22 cellular contexts compared by ENCODE assay signal in genomic region chr6:117518870-117519269, GRCh38. TPM values are rescaled to one million over a fixed set of nuclear protein-coding genes. Genes with fewer than 3 reads are reported as not detected.
DNase-seq lines count a peak whose midpoint lies in the region; ATAC-seq and TF ChIP-seq lines count a peak whose summit lies in the region.
"Had no signal": no experiment of that assay in that cellular context is flagged by ENCODE, and none has a peak within 500 bp of the region (broad histone marks: within the 10 kb centered on the region; RNA-seq: fewer than 3 reads in every experiment).

No MANE protein-coding gene starts in this region.

- peaks cover 60% of the 10 kb centered on the region for H3K36me3 Mint-ChIP-seq in Caco-2 (ENCODE audit: insufficient read depth, unreplicated experiment)
- H3K36me3 Mint-ChIP-seq: CD8-positive, alpha-beta T cell had no signal

- TF ChIP-seq CTCF in Caco-2 (IDR thresholded peaks at IDR 0.05; ENCODE audit: insufficient read depth in 1 of 2, low read depth in 1 of 2, low read length in 1 of 2, severe bottlenecking in 1 of 2, unreplicated experiment in 1 of 2) = no peak
- TF ChIP-seq CTCF in OCI-LY3 (IDR thresholded peaks at IDR 0.05; ENCODE audit: low read depth, low read length) = no peak

- no peak overlapping the region for H2AFZ ChIP-seq in OCI-LY3 (ENCODE audit: low read depth, low read length)

- H3K4me1 ChIP-seq in Caco-2 = peaks cover 58% of the 10 kb centered on the region
- H3K4me1 ChIP-seq in OCI-LY3 (ENCODE audit: low read length) = peaks cover 14% of the 10 kb centered on the region
- H3K4me1 ChIP-seq: BLaER1 treated with 17β-estradiol and CSF1 and Interleukin-3, amounts not matched to agents 10 nM and 100 nM had no signal

- no peaks in the 10 kb centered on the region for H3K9me3 ChIP-seq in Caco-2
- no peaks in the 10 kb centered on the region for H3K9me3 ChIP-seq in OCI-LY3 (ENCODE audit: insufficient read depth, low read length)
- H3K9me3 ChIP-seq: BLaER1 treated with 17β-estradiol and CSF1 and Interleukin-3, amounts not matched to agents 10 nM and 100 nM had no signal

- POLR2A ChIA-PET in Caco-2 (lab: Charles Lee) = no interaction called here

- peaks cover 46% of the 10 kb centered on the region for H3K4me1 Mint-ChIP-seq in Caco-2 (ENCODE audit: low read depth, unreplicated experiment)
- H3K4me1 Mint-ChIP-seq: B cell had no signal

- H3K36me3 ChIP-seq in Caco-2 (ENCODE audit: control insufficient read depth, insufficient read depth, low read length) (no peaks in the 10 kb centered on the region), OCI-LY3 (replicated peaks; ENCODE audit: low read depth, low read length) (no peaks in the 10 kb centered on the region)
- H3K36me3 ChIP-seq: BLaER1 treated with 17β-estradiol and CSF1 and Interleukin-3, amounts not matched to agents 10 nM and 100 nM had no signal

- no peak overlapping the region for H3K4me3 ChIP-seq in Caco-2 (ENCODE audit: low read depth, low read length)
- peak overlapping the region; percentile 55 for H3K4me3 ChIP-seq in OCI-LY3 (ENCODE audit: low read length)
- H3K4me3 ChIP-seq: BLaER1 treated with 17β-estradiol and CSF1 and Interleukin-3, amounts not matched to agents 10 nM and 100 nM; GM12878 had no signal

- H4K20me1 ChIP-seq in OCI-LY3 (ENCODE audit: insufficient read depth, low read length) = no peaks in the 10 kb centered on the region
- H4K20me1 ChIP-seq: BLaER1 treated with 17β-estradiol and CSF1 and Interleukin-3, amounts not matched to agents 10 nM and 100 nM had no signal

- H3K79me2 ChIP-seq in OCI-LY3 (ENCODE audit: low read length) = no peaks in the 10 kb centered on the region

- H3K27me3 ChIP-seq in Caco-2 (replicated peaks; ENCODE audit: control insufficient read depth, insufficient read depth, low read length) (no peaks in the 10 kb centered on the region), OCI-LY3 (ENCODE audit: low read depth, low read length) (no peaks in the 10 kb centered on the region)
- H3K27me3 ChIP-seq: BLaER1 treated with 17β-estradiol and CSF1 and Interleukin-3, amounts not matched to agents 10 nM and 100 nM had no signal

- peak; percentile 52 for ATAC-seq in GM21786 (IDR thresholded peaks at IDR 0.05; ENCODE audit: unreplicated experiment)
- no peak for ATAC-seq in GM19452 (IDR thresholded peaks at IDR 0.05; ENCODE audit: unreplicated experiment)
- ATAC-seq: CD8-positive, alpha-beta T cell; GM12878 had no signal

- BruUV-seq in Caco-2 (replicated peaks; lab: Mats Ljungman, UMichigan) = no TSS peak

- no peak overlapping the region; the same call in 1 of the 2 replicates for H3K27ac ChIP-seq in OCI-LY3 (ENCODE audit: low read length)
- H3K27ac ChIP-seq: BLaER1 treated with 17β-estradiol and CSF1 and Interleukin-3, amounts not matched to agents 10 nM and 100 nM; C4-2B had no signal

- H3K4me2 ChIP-seq in OCI-LY3 (ENCODE audit: low read length) = peak overlapping the region; percentile 72
- H3K4me2 ChIP-seq: BLaER1 treated with 17β-estradiol and CSF1 and Interleukin-3, amounts not matched to agents 10 nM and 100 nM had no signal

- H3K9ac ChIP-seq in OCI-LY3 (ENCODE audit: low read length) = no peak overlapping the region
- H3K9ac ChIP-seq: BLaER1 treated with 17β-estradiol and CSF1 and Interleukin-3, amounts not matched to agents 10 nM and 100 nM had no signal

- H3K27ac Mint-ChIP-seq in Caco-2 (ENCODE audit: unreplicated experiment) = peak overlapping the region; percentile 94
- H3K27ac Mint-ChIP-seq: B cell; CD4-positive, alpha-beta T cell; CD8-positive, alpha-beta T cell had no signal

- no peaks in the 10 kb centered on the region for H3K9me3 Mint-ChIP-seq in Caco-2 (ENCODE audit: unreplicated experiment)
- H3K9me3 Mint-ChIP-seq: CD4-positive, alpha-beta T cell; CD8-positive, alpha-beta T cell had no signal

- H3K27me3 Mint-ChIP-seq in Caco-2 (ENCODE audit: insufficient read depth, unreplicated experiment) = no peaks in the 10 kb centered on the region

- intact Hi-C loops in Caco-2 (cut with micrococcal nuclease; ENCODE audit: unreplicated experiment) = no loop called here

- no peak overlapping the region for H3K4me3 Mint-ChIP-seq in Caco-2 (ENCODE audit: unreplicated experiment)
- H3K4me3 Mint-ChIP-seq: B cell; CD4-positive, alpha-beta T cell; CD8-positive, alpha-beta T cell had no signal

- DNase-seq in Caco-2 = no peak
- no peak for DNase-seq in NCI-H748 treated with DMSO at 0.1 percent for 48 hours (lab: John Stamatoyannopoulos, UW)
- DNase-seq in NCI-H510A (lab: John Stamatoyannopoulos, UW) = no peak
- DNase-seq: 8988T; AML-193; CD4-positive, alpha-beta T cell; CD8-positive, alpha-beta T cell; DMS 273 treated with DMSO at 0.1 percent for 48 hours; DMS153; DMS53; DMS79; DND-41; EL; GDM1 had no signal

- CTCF ChIA-PET in Caco-2 (lab: Charles Lee) = no interaction called here

RNA-seq across cellular contexts. Expression of gene DCBLD1, which starts 36.4 kb away (rescaled TPM):
- total RNA-seq in Caco-2 (2022) = 69.3 and 73.4 TPM in 2 replicates
- total RNA-seq: G401 had no signal
